ENCODE assay signal across 10 cellular contexts in genomic region chr4:128571747-128572146, GRCh38.
DNase-seq lines count a peak whose midpoint lies in the region; ATAC-seq and TF ChIP-seq lines count a peak whose summit lies in the region.
"Had no signal": no experiment of that assay in that cellular context is flagged by ENCODE, and none has a peak within 500 bp of the region (broad histone marks: within the 10 kb centered on the region; RNA-seq: fewer than 3 reads in every experiment).

No MANE protein-coding gene starts in this region.

- peak overlapping the region in 1 of 2 donors; percentile 49 for H3K27ac ChIP-seq in thoracic aorta

- TF ChIP-seq CTCF in astrocyte of the cerebellum (IDR thresholded peaks at IDR 0.05; ENCODE audit: low read depth, low read length, missing control alignments) (no peak), thoracic aorta (IDR thresholded peaks at IDR 0.05) (no peak)

- intact Hi-C loops in left ventricle myocardium superior (cut with micrococcal nuclease) = no loop called here

- DNase-seq in HT1080 (ENCODE audit: low read depth) = peak; percentile 86
- peak; percentile 90 for DNase-seq in astrocyte of the cerebellum (ENCODE audit: low read depth)
- DNase-seq in left ventricle myocardium superior = no peak
- no peak for DNase-seq in thoracic aorta (ENCODE audit: low spot score)
- no peak for DNase-seq in activated effector memory CD4-positive, alpha-beta T cell treated with Interleukin-2 at 50 U/mL for 16 hours
- no peak for DNase-seq in NCI-H2081 treated with DMSO at 0.1 percent for 48 hours (lab: John Stamatoyannopoulos, UW)
- DNase-seq in T-helper 2 cell = no peak
- DNase-seq: cortex of kidney; stimulated activated naive CD4-positive, alpha-beta T cell treated with Interleukin-2 at 50 U/mL for 16 hours had no signal

- no peaks in the 10 kb centered on the region for H3K36me3 ChIP-seq in thoracic aorta

- ATAC-seq in left ventricle myocardium superior = peak; percentile 86
- peak; percentile 91 for ATAC-seq in thoracic aorta (ENCODE audit: insufficient number of reproducible peaks, low FRiP score, low read depth)
- ATAC-seq in GM18519 (IDR thresholded peaks at IDR 0.05; ENCODE audit: low FRiP score, unreplicated experiment) = no peak

- no peaks in the 10 kb centered on the region for H3K27me3 ChIP-seq in thoracic aorta (replicated peaks; ENCODE audit: insufficient read depth)

- H3K4me1 ChIP-seq in thoracic aorta (ENCODE audit: control insufficient read depth in 1 of 2, low read depth in 2 of 2) = peaks cover 24 to 50% of the 10 kb centered on the region in 2 donors

- no peaks in the 10 kb centered on the region for H3K9me3 ChIP-seq in thoracic aorta

- in situ Hi-C loops in astrocyte of the cerebellum (cut with HindIII; ENCODE audit: low sequenced_read_pairs) = no loop called here

- no peak overlapping the region for H3K4me3 ChIP-seq in astrocyte of the cerebellum (ENCODE audit: low read depth, low read length)
- no peak overlapping the region for H3K4me3 ChIP-seq in thoracic aorta

Comparison
In these comparisons a context has a peak if more than half of its experiments do, and no peak if none do; other contexts are left out.
1. DNase-seq: peak in HT1080 (single experiment) and astrocyte of the cerebellum (single experiment); none in left ventricle myocardium superior (single experiment), thoracic aorta (single experiment), activated effector memory CD4-positive, alpha-beta T cell treated with Interleukin-2 at 50 U/mL for 16 hours (single experiment), NCI-H2081 treated with DMSO at 0.1 percent for 48 hours (single experiment) and T-helper 2 cell (0 of 5).